Comparison of ENCODE assay signal across 19 cellular contexts in the genomic region with DNA sequence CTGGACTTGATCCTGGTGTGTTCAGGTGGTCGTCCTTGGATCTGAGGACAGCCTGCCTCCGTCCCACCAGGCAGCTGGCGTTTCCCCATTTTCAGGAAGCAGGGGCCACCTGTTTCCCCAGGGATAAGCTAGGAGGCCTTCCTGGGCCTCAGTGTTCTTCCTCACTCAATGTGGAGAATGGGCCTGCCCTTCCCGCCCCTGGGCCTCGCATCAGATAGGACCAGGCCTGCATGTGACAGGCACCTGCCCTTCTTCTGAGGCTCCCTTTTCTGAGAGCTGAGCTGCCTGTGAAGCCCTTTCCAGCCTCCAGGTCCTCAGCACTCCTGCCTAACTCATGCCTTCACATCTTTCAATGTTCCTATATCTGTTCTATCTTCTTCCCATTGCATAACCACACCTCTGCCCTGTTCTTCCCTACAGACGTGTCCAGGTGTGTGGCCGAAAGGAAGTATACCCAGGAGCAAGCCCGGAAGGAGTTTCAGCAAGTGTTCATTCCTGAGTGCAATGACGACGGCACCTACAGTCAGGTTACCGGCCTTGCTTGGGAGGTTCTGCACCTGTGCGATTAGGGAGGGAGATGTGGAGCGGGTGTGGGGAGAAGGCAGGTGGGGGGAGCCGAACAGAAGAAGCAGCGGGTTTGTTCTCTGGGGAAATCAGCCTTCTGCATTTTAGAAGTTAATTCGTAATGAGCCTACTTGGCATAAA.
DNase-seq lines count a peak whose midpoint lies in the region; ATAC-seq and TF ChIP-seq lines count a peak whose summit lies in the region.
"Had no signal": no experiment of that assay in that cellular context is flagged by ENCODE, and none has a peak within 500 bp of the region (broad histone marks: within the 10 kb centered on the region; RNA-seq: fewer than 3 reads in every experiment).

No MANE protein-coding gene starts in this region.

- intact Hi-C loops in esophagus muscularis mucosa (cut with DNase I) (no loop called here), stomach (cut with DNase I; ENCODE audit: low total_unique reads) (no loop called here), colonic mucosa (cut with DNase I) (no loop called here)

- no peak for TF ChIP-seq EP300 in esophagus muscularis mucosa (IDR thresholded peaks at IDR 0.05)
- no peak for TF ChIP-seq EP300 in stomach (IDR thresholded peaks at IDR 0.05)

- H4K5ac ChIP-seq in mesendoderm (ENCODE audit: low read length), result no peak overlapping the region

- no peak overlapping the region for H3K23ac ChIP-seq in mesendoderm (ENCODE audit: low read length)

- H3K56ac ChIP-seq in mesendoderm (ENCODE audit: low read length), result no peak overlapping the region

- H2BK120ac ChIP-seq in mesendoderm (ENCODE audit: low read depth, low read length), result no peak overlapping the region

- H3K27ac ChIP-seq in esophagus muscularis mucosa (replicated peaks in 1 of 4) (peak overlapping the region; percentile 68 to 86 (median 78)), stomach (peak overlapping the region in 4 of 5 donors; percentile 45 to 80 (median 53)), mesendoderm (ENCODE audit: low read depth, low read length) (no peak overlapping the region), colonic mucosa (no peak overlapping the region)
- H3K27ac ChIP-seq: C4-2B had no signal

- no peak overlapping the region for H2BK5ac ChIP-seq in mesendoderm (ENCODE audit: low read length)

- H3K4me1 ChIP-seq in esophagus muscularis mucosa (peaks cover 17 to 45% (median 35%) of the 10 kb centered on the region in 4 donors), stomach (peaks cover 12 to 31% (median 19%) of the 10 kb centered on the region in 4 donors), mesendoderm (ENCODE audit: control insufficient read depth, low read depth, low read length) (no peaks in the 10 kb centered on the region), colonic mucosa (no peaks in the 10 kb centered on the region)

- H3K27me3 ChIP-seq in esophagus muscularis mucosa, result no peaks in the 10 kb centered on the region
- no peaks in the 10 kb centered on the region for H3K27me3 ChIP-seq in stomach
- H3K27me3 ChIP-seq in mesendoderm (ENCODE audit: insufficient read depth, low read length, poor library complexity), result no peaks in the 10 kb centered on the region
- no peaks in the 10 kb centered on the region for H3K27me3 ChIP-seq in colonic mucosa

- DNase-seq in NCI-H510A treated with DMSO at 0.1 percent for 48 hours (lab: John Stamatoyannopoulos, UW) (peak; percentile 42), NCI-H510A (lab: John Stamatoyannopoulos, UW) (no peak), NCI-H1105 treated with DMSO at 0.1 percent for 48 hours (lab: John Stamatoyannopoulos, UW) (peak; percentile 95), esophagus muscularis mucosa (ENCODE audit: extremely low spot score) (no peak), stomach (no peak), mesendoderm (no peak), colonic mucosa (no peak)
- DNase-seq: activated CD4-positive, alpha-beta T cell treated with anti-CD3 and anti-CD28 coated beads, Interleukin-2, amount 10 ng/mL, durations not matched to agents 24 days and 14 days; activated CD8-positive, alpha-beta memory T cell treated with anti-CD3 and anti-CD28 coated beads, Interleukin-2, amount 10 ng/mL, durations not matched to agents 7 days and 5 days; Calu3; glutamatergic neuron; H7; Kasumi-1; naive thymus-derived CD4-positive, alpha-beta T cell; NCI-H1048 had no signal

- no peak overlapping the region for H2AK5ac ChIP-seq in mesendoderm (ENCODE audit: low read length)

- TF ChIP-seq POLR2A in esophagus muscularis mucosa (IDR thresholded peaks at IDR 0.05; ENCODE audit: low read depth) (no peak), stomach (IDR thresholded peaks at IDR 0.05) (no peak)

- no peaks in the 10 kb centered on the region for H3K79me2 ChIP-seq in mesendoderm (ENCODE audit: control insufficient read depth, insufficient read depth, low read length)

- H3K9me3 ChIP-seq in esophagus muscularis mucosa (no peaks in the 10 kb centered on the region), stomach (no peaks in the 10 kb centered on the region), colonic mucosa (no peaks in the 10 kb centered on the region)

- WGBS in esophagus muscularis mucosa, result 91% methylated on average over 16 of the region's 16 CpGs
- 58 to 80% (median 61%) methylated on average over 16 of the region's 16 CpGs for WGBS in stomach, 5 donors
- no CpG with 5 or more reads among the region's 16 CpGs for WGBS in mesendoderm (ENCODE audit: extremely low coverage, insufficient coverage, low lambda C conversion rate)

- no peak for ATAC-seq in GM21526 (IDR thresholded peaks at IDR 0.05; ENCODE audit: low FRiP score, unreplicated experiment)
- ATAC-seq: activated CD8-positive, alpha-beta memory T cell treated with anti-CD3 and anti-CD28 coated beads, Interleukin-2, amount 10 ng/mL, durations not matched to agents 7 days and 5 days; activated naive CD4-positive, alpha-beta T cell treated with anti-CD3 and anti-CD28 coated beads, Interleukin-2, amount 50 U/mL, for 72 hours; naive thymus-derived CD4-positive, alpha-beta T cell; Panc1 had no signal

- no peak overlapping the region for H4K8ac ChIP-seq in mesendoderm (ENCODE audit: low read depth, low read length)

- no peaks in the 10 kb centered on the region for H3K79me1 ChIP-seq in mesendoderm (ENCODE audit: low read length)

- no peak overlapping the region for H3K18ac ChIP-seq in mesendoderm (ENCODE audit: low read length)

- no peak overlapping the region for H2BK15ac ChIP-seq in mesendoderm (replicated peaks; ENCODE audit: low read depth)

- TF ChIP-seq CTCF in esophagus muscularis mucosa (IDR thresholded peaks at IDR 0.05), result no peak
- no peak for TF ChIP-seq CTCF in stomach (IDR thresholded peaks at IDR 0.05)
- no peak for TF ChIP-seq CTCF in colonic mucosa (IDR thresholded peaks at IDR 0.05)

- H3K4me2 ChIP-seq in mesendoderm (ENCODE audit: low read length), result no peak overlapping the region

- H3K4me3 ChIP-seq in esophagus muscularis mucosa, result no peak overlapping the region
- H3K4me3 ChIP-seq in stomach, result no peak overlapping the region
- no peak overlapping the region for H3K4me3 ChIP-seq in mesendoderm (ENCODE audit: low read length)
- no peak overlapping the region for H3K4me3 ChIP-seq in colonic mucosa

- H3K4ac ChIP-seq in mesendoderm (ENCODE audit: low read depth, low read length), result no peak overlapping the region

- no peaks in the 10 kb centered on the region for H3K36me3 ChIP-seq in esophagus muscularis mucosa
- H3K36me3 ChIP-seq in stomach, result no peaks in the 10 kb centered on the region
- H3K36me3 ChIP-seq in mesendoderm (ENCODE audit: control insufficient read depth, insufficient read depth, low read length), result no peaks in the 10 kb centered on the region
- H3K36me3 ChIP-seq in colonic mucosa, result no peaks in the 10 kb centered on the region

- no peak overlapping the region for H3K9ac ChIP-seq in mesendoderm (ENCODE audit: low read length)
- H3K9ac ChIP-seq in colonic mucosa (ENCODE audit: low read depth in 2 of 2, low read length in 2 of 2), result no peak overlapping the region

Comparison
In these comparisons a context has a peak if more than half of its experiments do, and no peak if none do; other contexts are left out.
1. DNase-seq: peak in NCI-H510A treated with DMSO at 0.1 percent for 48 hours (single experiment) and NCI-H1105 treated with DMSO at 0.1 percent for 48 hours (single experiment); none in NCI-H510A (single experiment), esophagus muscularis mucosa (single experiment), stomach (single experiment), mesendoderm (single experiment) and colonic mucosa (single experiment).
2. H3K27ac ChIP-seq: peak in esophagus muscularis mucosa (4 of 4) and stomach (4 of 5); none in mesendoderm (single experiment) and colonic mucosa (single experiment).